Comparison of ENCODE assay signal across 1 cellular context in genomic region chr3:57582470-57583168, GRCh38.
TF ChIP-seq lines count a peak whose summit lies in the region.

No MANE protein-coding gene starts in this region.

TF ChIP-seq in H1, 55 proteins besides CTCF, POLR2A, EP300 and RAD21:
- TF ChIP-seq SP1 (IDR thresholded peaks at IDR 0.05; ENCODE audit: low read depth, low read length) (no peak), POLR2AphosphoS5 (IDR thresholded peaks at IDR 0.05; ENCODE audit: low read depth, low read length) (no peak), ASH2L (IDR thresholded peaks at IDR 0.05; ENCODE audit: low read length) (no peak), EGR1 (IDR thresholded peaks at IDR 0.05; ENCODE audit: borderline replicate concordance, low read depth, low read length) (no peak), YY1 (IDR thresholded peaks at IDR 0.05; ENCODE audit: low read depth, low read length) (no peak), MAFK (IDR thresholded peaks at IDR 0.05; ENCODE audit: low read depth, low read length) (no peak), ZNF274 (IDR thresholded peaks at IDR 0.05; ENCODE audit: borderline replicate concordance, extremely low read depth, low read length) (no peak), SRF (IDR thresholded peaks at IDR 0.05; ENCODE audit: low read depth, low read length) (no peak), JUN (IDR thresholded peaks at IDR 0.05; ENCODE audit: low read depth, low read length) (no peak), ATF3 (IDR thresholded peaks at IDR 0.05; ENCODE audit: insufficient read depth, low read depth, low read length) (no peak), E2F6 (IDR thresholded peaks at IDR 0.05) (no peak), USF2 (IDR thresholded peaks at IDR 0.05; ENCODE audit: low read length) (no peak), EZH2 (IDR thresholded peaks at IDR 0.05; ENCODE audit: low read depth, low read length, severe bottlenecking) (no peak), SAP30 (IDR thresholded peaks at IDR 0.05; ENCODE audit: insufficient read depth, insufficient replicate concordance, low read length) (no peak), SP2 (IDR thresholded peaks at IDR 0.05; ENCODE audit: low read length) (no peak), TAF7 (optimal IDR thresholded peaks at IDR 0.05; ENCODE audit: borderline replicate concordance, low read depth, low read length) (no peak), MAX (IDR thresholded peaks at IDR 0.05) (no peak), RNF2 (IDR thresholded peaks at IDR 0.05; ENCODE audit: borderline replicate concordance, low read depth, low read length, missing control alignments, poor library complexity, severe bottlenecking) (no peak)
